Comparison of ENCODE assay signal across 29 cellular contexts in the genomic region with DNA sequence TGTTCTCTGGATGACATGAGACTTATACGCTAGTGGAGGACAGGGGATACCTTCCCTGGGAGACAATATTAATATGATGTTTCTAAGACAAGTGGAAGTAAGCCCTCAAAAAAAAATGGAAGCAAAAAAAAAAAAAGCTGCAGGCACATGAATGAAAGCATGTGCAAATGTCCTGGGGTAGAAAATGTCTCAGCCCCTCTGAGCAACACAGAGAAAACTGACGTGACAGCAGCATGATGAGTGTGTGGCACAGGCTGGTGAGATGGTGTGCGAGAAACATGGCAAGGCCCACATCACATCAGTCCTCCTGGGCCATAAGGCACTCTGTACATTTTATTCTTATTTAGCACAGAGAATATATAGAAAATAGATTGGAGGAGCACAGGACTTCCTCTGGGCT.
"Had no signal": no experiment of that assay in that cellular context is flagged by ENCODE, and none has a peak within 500 bp of the region (broad histone marks: within the 10 kb centered on the region; RNA-seq: fewer than 3 reads in every experiment).

No MANE protein-coding gene starts in this region.

- H3K4me3 Mint-ChIP-seq: stimulated activated effector memory CD8-positive, alpha-beta T cell treated with anti-CD3 and anti-CD28 coated beads, Interleukin-12 subunit alpha, Interleukin-12 subunit beta, amount 100 ng/mL, for 72 hours; stimulated activated memory B cell treated with anti-CD40 and anti-IgM and Interleukin-4, amounts not matched to agents 10 μg/mL and 1 μg/mL and 100 μg/mL, for 72 hours; stimulated activated naive B cell treated with anti-CD40 and anti-IgM and Interleukin-4, amounts not matched to agents 10 μg/mL and 1 μg/mL and 100 μg/mL, for 72 hours; stimulated activated naive CD8-positive, alpha-beta T cell treated with anti-CD3 and anti-CD28 coated beads, Interleukin-15, amount 100 ng/mL, for 72 hours; stimulated activated naive CD8-positive, alpha-beta T cell treated with anti-CD3 and anti-CD28 coated beads, Interleukin-15, Interleukin-2, amounts not matched to agents 100 ng/mL and 50 ng/mL, for 24 hours; type B pancreatic cell had no signal

- H3K27me3 Mint-ChIP-seq: stimulated activated memory B cell treated with anti-CD40 and anti-IgM and Interleukin-4, amounts not matched to agents 10 μg/mL and 1 μg/mL and 100 μg/mL, for 72 hours; stimulated activated naive CD8-positive, alpha-beta T cell treated with anti-CD3 and anti-CD28 coated beads, Interleukin-15, amount 100 ng/mL, for 72 hours had no signal

- H3K36me3 Mint-ChIP-seq: stimulated activated effector memory CD8-positive, alpha-beta T cell treated with anti-CD3 and anti-CD28 coated beads, Interleukin-12 subunit alpha, Interleukin-12 subunit beta, amount 100 ng/mL, for 72 hours; stimulated activated memory B cell treated with anti-CD40 and anti-IgM and Interleukin-4, amounts not matched to agents 10 μg/mL and 1 μg/mL and 100 μg/mL, for 72 hours; stimulated activated naive B cell treated with anti-CD40 and anti-IgM and Interleukin-4, amounts not matched to agents 10 μg/mL and 1 μg/mL and 100 μg/mL, for 72 hours; type B pancreatic cell had no signal

- H3K27ac Mint-ChIP-seq: stimulated activated effector memory CD8-positive, alpha-beta T cell treated with anti-CD3 and anti-CD28 coated beads, Interleukin-12 subunit alpha, Interleukin-12 subunit beta, amount 100 ng/mL, for 72 hours; stimulated activated memory B cell treated with anti-CD40 and anti-IgM and Interleukin-4, amounts not matched to agents 10 μg/mL and 1 μg/mL and 100 μg/mL, for 72 hours; stimulated activated naive B cell treated with anti-CD40 and anti-IgM and Interleukin-4, amounts not matched to agents 10 μg/mL and 1 μg/mL and 100 μg/mL, for 72 hours; stimulated activated naive CD8-positive, alpha-beta T cell treated with anti-CD3 and anti-CD28 coated beads, Interleukin-15, amount 100 ng/mL, for 72 hours; stimulated activated naive CD8-positive, alpha-beta T cell treated with anti-CD3 and anti-CD28 coated beads, Interleukin-15, Interleukin-2, amounts not matched to agents 100 ng/mL and 50 ng/mL, for 24 hours; type B pancreatic cell had no signal

- H3K4me1 Mint-ChIP-seq: stimulated activated effector memory CD8-positive, alpha-beta T cell treated with anti-CD3 and anti-CD28 coated beads, Interleukin-12 subunit alpha, Interleukin-12 subunit beta, amount 100 ng/mL, for 72 hours; stimulated activated memory B cell treated with anti-CD40 and anti-IgM and Interleukin-4, amounts not matched to agents 10 μg/mL and 1 μg/mL and 100 μg/mL, for 72 hours; stimulated activated naive B cell treated with anti-CD40 and anti-IgM and Interleukin-4, amounts not matched to agents 10 μg/mL and 1 μg/mL and 100 μg/mL, for 72 hours; stimulated activated naive CD8-positive, alpha-beta T cell treated with anti-CD3 and anti-CD28 coated beads, Interleukin-15, amount 100 ng/mL, for 72 hours had no signal

- H3K27ac ChIP-seq: stomach, suprapubic skin, testis, thoracic aorta, thyroid gland, tibial artery, tibial nerve, transverse colon, upper lobe of left lung, upper lobe of right lung, uterus, vagina had no signal

- H3K9me3 ChIP-seq: stomach, suprapubic skin, testis, thoracic aorta, thyroid gland, tibial artery, tibial nerve, transverse colon, upper lobe of left lung, upper lobe of right lung, uterus, vagina had no signal

- H3K27me3 ChIP-seq: stomach, suprapubic skin, testis, thyroid gland, tibial artery, tibial nerve, transverse colon, upper lobe of left lung, upper lobe of right lung, uterus, vagina had no signal

- H3K4me1 ChIP-seq: suprapubic skin, testis, thyroid gland, tibial artery, tibial nerve, transverse colon, upper lobe of left lung, upper lobe of right lung, uterus, vagina had no signal

- FAIRE-seq: urothelium cell line had no signal

- H3K36me3 ChIP-seq: stomach, suprapubic skin, thoracic aorta, thyroid gland, tibial artery, tibial nerve, transverse colon, upper lobe of left lung, upper lobe of right lung, uterus, vagina had no signal

- DNase-seq: stimulated activated CD4-positive, alpha-beta T cell treated with anti-CD3 and anti-CD28 coated beads, Interleukin-2, amount 100 ng/mL, for 48 hours; stimulated activated CD4-positive, alpha-beta T cell treated with anti-CD3 and anti-CD28 coated beads, Interleukin-4, amount 100 ng/mL, for 1 hour; stimulated activated CD4-positive, alpha-beta T cell treated with anti-CD3 and anti-CD28 coated beads, Interleukin-4, amount 100 ng/mL, for 24 hours; stimulated activated CD4-positive, alpha-beta T cell treated with anti-CD3 and anti-CD28 coated beads, Interleukin-4, amount 100 ng/mL, for 4 hours; stimulated activated CD8-positive, alpha-beta memory T cell treated with anti-CD3 and anti-CD28 coated beads, Interleukin-4, amount 100 ng/mL, for 48 hours; stimulated activated naive B cell treated with anti-CD40 and anti-IgM and Interleukin-4, amounts not matched to agents 10 μg/mL and 1 μg/mL and 100 μg/mL, for 72 hours; stimulated activated naive CD4-positive, alpha-beta T cell; stimulated activated naive CD4-positive, alpha-beta T cell treated with Interleukin-2 at 50 U/mL for 16 hours; stimulated activated naive CD8-positive, alpha-beta T cell treated with anti-CD3 and anti-CD28 coated beads, Interleukin-15, amount 100 ng/mL, for 72 hours; stimulated activated naive CD8-positive, alpha-beta T cell treated with anti-CD3 and anti-CD28 coated beads, Interleukin-15, Interleukin-2, amounts not matched to agents 100 U/mL and 50 U/mL, for 24 hours; stomach; substantia nigra; testis; thyroid gland; tibial artery; transverse colon; trophoblast cell; upper lobe of left lung; upper lobe of right lung; uterus had no signal

- ATAC-seq: stimulated activated effector memory CD8-positive, alpha-beta T cell treated with anti-CD3 and anti-CD28 coated beads, Interleukin-12 subunit alpha, Interleukin-12 subunit beta, amount 100 ng/mL, for 72 hours; stimulated activated memory B cell treated with anti-CD40 and anti-IgM and Interleukin-4, amounts not matched to agents 10 μg/mL and 1 μg/mL and 100 μg/mL, for 72 hours; stimulated activated naive B cell treated with anti-CD40 and anti-IgM and Interleukin-4, amounts not matched to agents 10 μg/mL and 1 μg/mL and 100 μg/mL, for 72 hours; stimulated activated naive CD8-positive, alpha-beta T cell treated with anti-CD3 and anti-CD28 coated beads, Interleukin-15, amount 100 ng/mL, for 72 hours; stimulated activated naive CD8-positive, alpha-beta T cell treated with anti-CD3 and anti-CD28 coated beads, Interleukin-15, Interleukin-2, amounts not matched to agents 100 U/mL and 50 U/mL, for 24 hours; upper lobe of right lung had no signal

- H3K4me3 ChIP-seq: stomach, suprapubic skin, testis, thoracic aorta, thyroid gland, tibial artery, tibial nerve, transverse colon, upper lobe of left lung, upper lobe of right lung, uterus, vagina had no signal
